Comparison of ENCODE assay signal across 14 cellular contexts in genomic region chr4:15961778-15962510, GRCh38. TPM values are rescaled to one million over a fixed set of nuclear protein-coding genes. Genes with fewer than 3 reads are reported as not detected.
DNase-seq lines count a peak whose midpoint lies in the region; ATAC-seq and TF ChIP-seq lines count a peak whose summit lies in the region.
"Had no signal": no experiment of that assay in that cellular context is flagged by ENCODE, and none has a peak within 500 bp of the region (broad histone marks: within the 10 kb centered on the region; RNA-seq: fewer than 3 reads in every experiment).

No MANE protein-coding gene starts in this region.

- peak overlapping the region in 7 of 10 donors; percentile 3 to 83 (median 40) for H3K4me3 Mint-ChIP-seq in naive thymus-derived CD4-positive, alpha-beta T cell

- no peak for DNase-seq in Right ventricle myocardium inferior (ENCODE audit: missing footprints)
- DNase-seq in left ventricle myocardium inferior: no peak
- no peak for DNase-seq in activated naive CD4-positive, alpha-beta T cell treated with anti-CD3 and anti-CD28 coated beads, Interleukin-2, amount 50 U/mL, for 72 hours (ENCODE audit: low spot score in 2 of 2)
- peak in 3 of 9 donors; percentile 11 to 18 (median 17) for DNase-seq in naive thymus-derived CD4-positive, alpha-beta T cell
- DNase-seq in CD1c-positive myeloid dendritic cell (ENCODE audit: extremely low spot score): no peak
- no peak for DNase-seq in nucleus accumbens (lab: John Stamatoyannopoulos, UW)
- DNase-seq: activated CD4-positive, alpha-beta T cell treated with anti-CD3 and anti-CD28 coated beads for 1 hour; NCI-H1092 treated with DMSO at 0.1 percent for 48 hours; pancreas had no signal

- H3K27me3 ChIP-seq in left ventricle myocardium inferior (ENCODE audit: low read depth) (peaks cover 7% of the 10 kb centered on the region), thymus (ENCODE audit: control insufficient read depth, insufficient read depth) (no peaks in the 10 kb centered on the region)
- no peaks in the 10 kb centered on the region for H3K27me3 ChIP-seq in naive thymus-derived CD4-positive, alpha-beta T cell (ENCODE audit: control insufficient read depth in 2 of 2, insufficient read depth in 2 of 2, low read length in 2 of 2)
- H3K27me3 ChIP-seq: pancreas had no signal

- POLR2A ChIA-PET in naive thymus-derived CD4-positive, alpha-beta T cell (lab: Charles Lee): no interaction called here

- no peak overlapping the region for H3K27ac ChIP-seq in left ventricle myocardium inferior (replicated peaks)
- no peak overlapping the region for H3K27ac ChIP-seq in naive thymus-derived CD4-positive, alpha-beta T cell (ENCODE audit: low read depth, low read length)
- H3K27ac ChIP-seq in thymus (ENCODE audit: low read depth): peak overlapping the region; percentile 43
- H3K27ac ChIP-seq: pancreas had no signal

- H3K9me3 Mint-ChIP-seq in activated naive CD4-positive, alpha-beta T cell treated with anti-CD3 and anti-CD28 coated beads, Interleukin-2, amount 50 U/mL, for 72 hours: peaks cover 4 to 6% of the 10 kb centered on the region in 2 donors
- H3K9me3 Mint-ChIP-seq in naive thymus-derived CD4-positive, alpha-beta T cell: peaks cover 0 to 6% (median 0%) of the 10 kb centered on the region in 11 donors

- peaks cover 6% of the 10 kb centered on the region for H3K9me3 ChIP-seq in left ventricle myocardium inferior (replicated peaks)
- H3K9me3 ChIP-seq in naive thymus-derived CD4-positive, alpha-beta T cell (ENCODE audit: control insufficient read depth in 2 of 3, low read length in 3 of 3): no peaks in the 10 kb centered on the region
- H3K9me3 ChIP-seq in thymus (ENCODE audit: control insufficient read depth): no peaks in the 10 kb centered on the region
- H3K9me3 ChIP-seq: pancreas had no signal

- ATAC-seq in Right ventricle myocardium inferior (peak; percentile 48), HG03196 (IDR thresholded peaks at IDR 0.05; ENCODE audit: unreplicated experiment) (no peak)
- ATAC-seq in activated naive CD4-positive, alpha-beta T cell treated with anti-CD3 and anti-CD28 coated beads, Interleukin-2, amount 50 U/mL, for 72 hours: peak; percentile 13 to 30
- peak; percentile 54 for ATAC-seq in naive thymus-derived CD4-positive, alpha-beta T cell
- ATAC-seq: pancreas had no signal

- H3K4me3 ChIP-seq in left ventricle myocardium inferior (no peak overlapping the region), thymus (ENCODE audit: low read length) (peak overlapping the region; percentile 1)
- H3K4me3 ChIP-seq in naive thymus-derived CD4-positive, alpha-beta T cell (ENCODE audit: low read length): no peak overlapping the region
- H3K4me3 ChIP-seq: pancreas, smooth muscle cell had no signal

- 61% methylated on average over 16 of the region's 16 CpGs for WGBS in thymus

- intact Hi-C loops in Right ventricle myocardium inferior (cut with DNase I): loop anchor here (5.0 kb wide), 1 partner anchor 40 kb away; no protein-coding TSS in a partner anchor
- intact Hi-C loops in left ventricle myocardium inferior (cut with micrococcal nuclease): no loop called here
- intact Hi-C loops in naive thymus-derived CD4-positive, alpha-beta T cell (cut with micrococcal nuclease): loop anchor here in 1 of 2 donors (5.0 kb wide), 2 partner anchors 235 to 300 kb away; no protein-coding TSS in a partner anchor

- no peak for TF ChIP-seq CTCF in left ventricle myocardium inferior (IDR thresholded peaks at IDR 0.05; ENCODE audit: borderline replicate concordance)

- no peaks in the 10 kb centered on the region for H3K36me3 ChIP-seq in left ventricle myocardium inferior
- H3K36me3 ChIP-seq in naive thymus-derived CD4-positive, alpha-beta T cell (ENCODE audit: control insufficient read depth in 2 of 3, insufficient read depth in 3 of 3, low read length in 3 of 3): no peaks in the 10 kb centered on the region
- no peaks in the 10 kb centered on the region for H3K36me3 ChIP-seq in thymus (ENCODE audit: control insufficient read depth, insufficient read depth)
- H3K36me3 ChIP-seq: pancreas had no signal

- H3K4me1 Mint-ChIP-seq in naive thymus-derived CD4-positive, alpha-beta T cell: peaks cover 6 to 26% (median 18%) of the 10 kb centered on the region in 7 donors

- CTCF ChIA-PET in naive thymus-derived CD4-positive, alpha-beta T cell (lab: Charles Lee): interaction anchor here (1.3 to 1.4 kb wide), 2 partner anchors 9 to 39 kb away, joined by 4 to 5 read pairs; no protein-coding TSS in a partner anchor

- H3K27me3 Mint-ChIP-seq in naive thymus-derived CD4-positive, alpha-beta T cell: peaks cover 4 to 10% (median 8%) of the 10 kb centered on the region in 5 donors

- peaks cover 8% of the 10 kb centered on the region for H3K4me1 ChIP-seq in left ventricle myocardium inferior
- H3K4me1 ChIP-seq in naive thymus-derived CD4-positive, alpha-beta T cell (ENCODE audit: control insufficient read depth in 2 of 2, insufficient read depth in 2 of 2, low read length in 2 of 2): peaks cover 5 to 15% of the 10 kb centered on the region in 2 donors
- peaks cover 20% of the 10 kb centered on the region for H3K4me1 ChIP-seq in thymus (ENCODE audit: control insufficient read depth, insufficient read depth, low read length)
- H3K4me1 ChIP-seq: pancreas had no signal

- H3K36me3 Mint-ChIP-seq in activated naive CD4-positive, alpha-beta T cell treated with anti-CD3 and anti-CD28 coated beads, Interleukin-2, amount 50 U/mL, for 72 hours: no peaks in the 10 kb centered on the region
- H3K36me3 Mint-ChIP-seq in naive thymus-derived CD4-positive, alpha-beta T cell: peaks cover 0 to 4% (median 0%) of the 10 kb centered on the region in 5 donors

- H3K27ac Mint-ChIP-seq in activated naive CD4-positive, alpha-beta T cell treated with anti-CD3 and anti-CD28 coated beads, Interleukin-2, amount 50 U/mL, for 72 hours: no peak overlapping the region
- peak overlapping the region in 3 of 9 donors; percentile 15 to 58 (median 21) for H3K27ac Mint-ChIP-seq in naive thymus-derived CD4-positive, alpha-beta T cell

RNA-seq across cellular contexts. Expression of gene FGFBP2, which starts 1.0 kb away (rescaled TPM):
- 2.7 TPM for total RNA-seq in Right ventricle myocardium inferior
- 1.2 TPM for total RNA-seq in left ventricle myocardium inferior
- 1 to 10 TPM; 1.2 to 5.6 TPM for total RNA-seq in activated naive CD4-positive, alpha-beta T cell treated with anti-CD3 and anti-CD28 coated beads, Interleukin-2, amount 50 U/mL, for 72 hours
- total RNA-seq in naive thymus-derived CD4-positive, alpha-beta T cell: 10 to 100 TPM in 1 of 5 experiments, 1 to 10 TPM in 4; 1.2 to 54.8 (median 4.5) TPM
- polyA plus RNA-seq in naive thymus-derived CD4-positive, alpha-beta T cell: 1 to 10 TPM; 1.3 to 2.7 TPM
- 4.4 TPM for polyA plus RNA-seq in thymus
- total RNA-seq: smooth muscle cell had no signal
- polyA plus RNA-seq: smooth muscle cell had no signal

RNA-seq across cellular contexts. Expression of gene FGFBP1, which starts 23.4 kb away (rescaled TPM):
- total RNA-seq in Right ventricle myocardium inferior (not detected), left ventricle myocardium inferior (not detected)
- not detected for total RNA-seq in activated naive CD4-positive, alpha-beta T cell treated with anti-CD3 and anti-CD28 coated beads, Interleukin-2, amount 50 U/mL, for 72 hours
- not detected for total RNA-seq in naive thymus-derived CD4-positive, alpha-beta T cell
- polyA plus RNA-seq in naive thymus-derived CD4-positive, alpha-beta T cell: not detected
- polyA plus RNA-seq in thymus: 0.57 TPM
- total RNA-seq: smooth muscle cell; subcutaneous adipose tissue; T-helper 2 cell treated with Interferon-gamma antibody and Interleukin-4, amounts not matched to agents 100 ng/mL and 5 ng/mL, for 36 hours had no signal
- polyA plus RNA-seq: smooth muscle cell had no signal
